ENCODE assay signal across 8 cellular contexts in the genomic region with DNA sequence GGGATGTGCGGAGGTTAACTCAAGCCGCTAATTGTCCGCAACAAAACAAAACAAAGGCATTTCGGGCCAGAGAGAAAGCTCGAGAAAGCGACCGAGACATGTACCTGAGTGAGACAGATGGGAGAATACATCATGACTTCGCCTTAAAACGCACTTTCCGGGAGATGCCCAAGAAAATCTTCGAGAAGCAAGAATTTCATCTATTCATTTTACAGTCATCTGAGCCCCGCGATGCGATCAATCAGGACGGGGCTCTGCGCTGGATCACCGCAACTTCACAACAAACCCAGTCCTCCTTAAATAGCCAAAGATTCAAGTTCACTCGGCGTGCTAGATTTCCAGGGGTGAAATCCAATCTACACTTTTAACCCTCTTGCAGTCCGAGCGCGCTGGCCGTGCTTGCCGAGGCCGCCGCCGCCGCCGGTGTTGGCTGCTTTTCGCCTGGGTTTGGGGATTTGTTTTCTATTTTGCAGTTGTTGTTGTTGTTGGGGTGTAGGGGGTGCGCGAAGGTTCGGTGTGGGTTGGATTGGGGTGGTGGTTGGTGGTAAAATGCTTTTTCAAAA. TPM values are rescaled to one million over a fixed set of nuclear protein-coding genes. Genes with fewer than 3 reads are reported as not detected.
DNase-seq lines count a peak whose midpoint lies in the region; ATAC-seq and TF ChIP-seq lines count a peak whose summit lies in the region.

No MANE protein-coding gene starts in this region.

- CTCF ChIA-PET in activated CD4-positive, alpha-beta T cell treated with anti-CD3 and anti-CD28 coated beads, Interleukin-2, amount 10 ng/mL, durations not matched to agents 7 days and 5 days (lab: Charles Lee), result no interaction called here

- H3K27me3 Mint-ChIP-seq in activated CD4-positive, alpha-beta T cell treated with anti-CD3 and anti-CD28 coated beads, Interleukin-2, amount 10 ng/mL, durations not matched to agents 7 days and 5 days, result peaks cover 68% of the 10 kb centered on the region
- peaks cover 72% of the 10 kb centered on the region for H3K27me3 Mint-ChIP-seq in T-helper 2 cell treated with Interferon-gamma antibody and Interleukin-4, amounts not matched to agents 5 μg/mL and 100 μg/mL, for 36 hours (ENCODE audit: low read depth)
- peaks cover 33% of the 10 kb centered on the region for H3K27me3 Mint-ChIP-seq in endothelial cell (ENCODE audit: unreplicated experiment)

- peak overlapping the region; percentile 43 for H3K4me3 Mint-ChIP-seq in activated CD4-positive, alpha-beta T cell treated with anti-CD3 and anti-CD28 coated beads, Interleukin-2, amount 10 ng/mL, durations not matched to agents 7 days and 5 days
- H3K4me3 Mint-ChIP-seq in T-helper 2 cell treated with Interferon-gamma antibody and Interleukin-4, amounts not matched to agents 5 μg/mL and 100 μg/mL, for 36 hours, result peak overlapping the region; percentile 81
- peak overlapping the region; percentile 100 for H3K4me3 Mint-ChIP-seq in endothelial cell (ENCODE audit: unreplicated experiment)

- H3K4me1 Mint-ChIP-seq in activated CD4-positive, alpha-beta T cell treated with anti-CD3 and anti-CD28 coated beads, Interleukin-2, amount 10 ng/mL, durations not matched to agents 7 days and 5 days, result peaks cover 16% of the 10 kb centered on the region
- peaks cover 14% of the 10 kb centered on the region for H3K4me1 Mint-ChIP-seq in T-helper 2 cell treated with Interferon-gamma antibody and Interleukin-4, amounts not matched to agents 5 μg/mL and 100 μg/mL, for 36 hours (ENCODE audit: low read depth)
- peaks cover 51% of the 10 kb centered on the region for H3K4me1 Mint-ChIP-seq in endothelial cell (ENCODE audit: unreplicated experiment)

- no peaks in the 10 kb centered on the region for H3K9me3 Mint-ChIP-seq in activated CD4-positive, alpha-beta T cell treated with anti-CD3 and anti-CD28 coated beads, Interleukin-2, amount 10 ng/mL, durations not matched to agents 7 days and 5 days
- no peaks in the 10 kb centered on the region for H3K9me3 Mint-ChIP-seq in T-helper 2 cell treated with Interferon-gamma antibody and Interleukin-4, amounts not matched to agents 5 μg/mL and 100 μg/mL, for 36 hours
- no peaks in the 10 kb centered on the region for H3K9me3 Mint-ChIP-seq in endothelial cell (ENCODE audit: unreplicated experiment)

- ATAC-seq in HG02798 (IDR thresholded peaks at IDR 0.05; ENCODE audit: poor library complexity, unreplicated experiment), result no peak

- no peak overlapping the region for H3K27ac Mint-ChIP-seq in activated CD4-positive, alpha-beta T cell treated with anti-CD3 and anti-CD28 coated beads, Interleukin-2, amount 10 ng/mL, durations not matched to agents 7 days and 5 days
- peak overlapping the region; percentile 52 for H3K27ac Mint-ChIP-seq in T-helper 2 cell treated with Interferon-gamma antibody and Interleukin-4, amounts not matched to agents 5 μg/mL and 100 μg/mL, for 36 hours
- H3K27ac Mint-ChIP-seq in endothelial cell (ENCODE audit: unreplicated experiment), result peak overlapping the region; percentile 97

- H3K36me3 Mint-ChIP-seq in activated CD4-positive, alpha-beta T cell treated with anti-CD3 and anti-CD28 coated beads, Interleukin-2, amount 10 ng/mL, durations not matched to agents 7 days and 5 days (ENCODE audit: low read depth), result peaks cover 4% of the 10 kb centered on the region
- H3K36me3 Mint-ChIP-seq in T-helper 2 cell treated with Interferon-gamma antibody and Interleukin-4, amounts not matched to agents 5 μg/mL and 100 μg/mL, for 36 hours (ENCODE audit: low read depth), result peaks cover 8% of the 10 kb centered on the region
- peaks cover 21% of the 10 kb centered on the region for H3K36me3 Mint-ChIP-seq in endothelial cell (ENCODE audit: low read depth, unreplicated experiment)

- POLR2A ChIA-PET in activated CD4-positive, alpha-beta T cell treated with anti-CD3 and anti-CD28 coated beads, Interleukin-2, amount 10 ng/mL, durations not matched to agents 7 days and 5 days (lab: Charles Lee), result no interaction called here

- DNase-seq in activated CD4-positive, alpha-beta T cell treated with anti-CD3 and anti-CD28 coated beads, Interleukin-2, amount 10 ng/mL, durations not matched to agents 7 days and 5 days, result no peak
- DNase-seq in activated CD4-positive, alpha-beta T cell treated with anti-CD3 and anti-CD28 coated beads for 4 hours, result no peak
- no peak for DNase-seq in T-helper 2 cell treated with Interferon-gamma antibody and Interleukin-4, amounts not matched to agents 5 μg/mL and 100 μg/mL, for 36 hours (ENCODE audit: low spot score)
- DNase-seq in endothelial cell (ENCODE audit: low spot score) (peak; percentile 42), myocyte (ENCODE audit: low read depth) (peak; percentile 61), SHP77 (lab: John Stamatoyannopoulos, UW) (no peak), NCI-H2107 treated with DMSO at 0.1 percent for 48 hours (lab: John Stamatoyannopoulos, UW; ENCODE audit: unreplicated experiment) (no peak)

- TF ChIP-seq CTCF in endothelial cell (IDR thresholded peaks at IDR 0.05; ENCODE audit: unreplicated experiment), result no peak

RNA-seq across cellular contexts. Expression of a gene that starts 0.5 kb away (rescaled TPM):
- not detected for total RNA-seq in activated CD4-positive, alpha-beta T cell treated with anti-CD3 and anti-CD28 coated beads, Interleukin-2, amount 10 ng/mL, durations not matched to agents 7 days and 5 days
- total RNA-seq in endothelial cell (ENCODE audit: unreplicated experiment) (120 TPM), myocyte (8.9 and 9.1 TPM in 2 replicates)
- 7.0 TPM for polyA plus RNA-seq in myocyte (2012)

Comparison
In these comparisons a context has a peak if more than half of its experiments do, and no peak if none do; other contexts are left out.
1. DNase-seq: peak in endothelial cell (single experiment) and myocyte (single experiment); none in activated CD4-positive, alpha-beta T cell treated with anti-CD3 and anti-CD28 coated beads, Interleukin-2, amount 10 ng/mL, durations not matched to agents 7 days and 5 days (single experiment), activated CD4-positive, alpha-beta T cell treated with anti-CD3 and anti-CD28 coated beads for 4 hours (0 of 2), T-helper 2 cell treated with Interferon-gamma antibody and Interleukin-4, amounts not matched to agents 5 μg/mL and 100 μg/mL, for 36 hours (single experiment), SHP77 (0 of 2) and NCI-H2107 treated with DMSO at 0.1 percent for 48 hours (single experiment).
2. H3K4me3 Mint-ChIP-seq: peak in every context shown above with its lines; median percentile 100 in endothelial cell; 81 in T-helper 2 cell treated with Interferon-gamma antibody and Interleukin-4, amounts not matched to agents 5 μg/mL and 100 μg/mL, for 36 hours; 43 in activated CD4-positive, alpha-beta T cell treated with anti-CD3 and anti-CD28 coated beads, Interleukin-2, amount 10 ng/mL, durations not matched to agents 7 days and 5 days.
3. RNA of a gene that starts 0.5 kb away (total RNA-seq): 120 TPM in endothelial cell (single experiment); 8.9 to 9.1 TPM in myocyte and not detected in activated CD4-positive, alpha-beta T cell treated with anti-CD3 and anti-CD28 coated beads, Interleukin-2, amount 10 ng/mL, durations not matched to agents 7 days and 5 days; every median in the first group is over 10 times any median in the second.